ENCODE assay signal across 9 cellular contexts in the genomic region with DNA sequence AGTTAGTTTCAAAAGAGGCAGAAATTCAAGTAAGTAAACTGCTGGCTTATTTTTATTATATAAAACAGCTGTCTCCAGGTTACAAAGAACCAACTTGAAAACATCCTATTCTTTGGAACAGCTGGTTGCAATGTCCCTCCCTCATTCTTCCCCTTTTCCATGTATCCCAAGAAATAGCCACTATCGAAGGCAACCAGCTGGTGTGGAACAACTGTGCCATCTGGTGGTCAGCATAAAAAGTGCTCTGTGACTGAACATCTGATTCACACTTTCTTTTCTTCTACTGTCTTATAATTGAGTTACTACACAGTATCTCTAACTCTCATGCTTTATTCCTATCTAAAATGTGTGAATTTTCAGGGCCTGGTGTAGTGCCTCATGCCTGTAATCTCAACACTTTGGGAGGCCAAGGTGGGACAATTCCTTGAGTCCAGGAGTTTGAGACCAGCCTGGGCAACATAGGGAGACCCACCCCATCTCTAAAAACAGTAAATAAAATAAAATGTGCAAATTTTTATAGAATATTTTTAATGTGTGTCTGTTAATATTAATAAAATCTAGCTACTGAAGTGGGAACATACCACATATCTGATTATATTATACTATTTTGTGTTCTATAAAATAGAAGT. TPM values are rescaled to one million over a fixed set of nuclear protein-coding genes. Genes with fewer than 3 reads are reported as not detected.
DNase-seq lines count a peak whose midpoint lies in the region; ATAC-seq and TF ChIP-seq lines count a peak whose summit lies in the region.
"Had no signal": no experiment of that assay in that cellular context is flagged by ENCODE, and none has a peak within 500 bp of the region (broad histone marks: within the 10 kb centered on the region; RNA-seq: fewer than 3 reads in every experiment).

No MANE protein-coding gene starts in this region.

- peaks cover 12% of the 10 kb centered on the region; the same call in 1 of the 2 replicates for H3K36me3 ChIP-seq in Loucy (ENCODE audit: insufficient read depth, low read length)
- no peaks in the 10 kb centered on the region for H3K36me3 ChIP-seq in SJCRH30
- no peaks in the 10 kb centered on the region for H3K36me3 ChIP-seq in body of pancreas (replicated peaks in 1 of 2; ENCODE audit: insufficient read depth in 1 of 2, low read depth in 2 of 2)

- H3K4me2 ChIP-seq in Loucy (ENCODE audit: low read depth, low read length, poor library complexity, severe bottlenecking): peak overlapping the region; percentile 11
- H3K4me2 ChIP-seq: BLaER1 had no signal

- H3K4me1 ChIP-seq in Loucy (ENCODE audit: insufficient read depth, low read length, poor library complexity, severe bottlenecking): peaks cover 23% of the 10 kb centered on the region
- H3K4me1 ChIP-seq in SJCRH30: peaks cover 5% of the 10 kb centered on the region; the same call in 1 of the 2 replicates
- peaks cover 10% of the 10 kb centered on the region for H3K4me1 ChIP-seq in body of pancreas

- peaks cover 36% of the 10 kb centered on the region for H4K20me1 ChIP-seq in Loucy (ENCODE audit: insufficient read depth, low read length, poor library complexity, severe bottlenecking)

- no peaks in the 10 kb centered on the region for H3K9me3 ChIP-seq in Loucy (ENCODE audit: insufficient read depth, low read depth, low read length)
- H3K9me3 ChIP-seq in SJCRH30 (replicated peaks): no peaks in the 10 kb centered on the region
- H3K9me3 ChIP-seq in body of pancreas: no peaks in the 10 kb centered on the region
- H3K9me3 ChIP-seq: BLaER1 had no signal

- H3K4me3 ChIP-seq in Loucy (ENCODE audit: low read length, poor library complexity, severe bottlenecking) (no peak overlapping the region), SJCRH30 (no peak overlapping the region), body of pancreas (no peak overlapping the region)
- H3K4me3 ChIP-seq: BLaER1 had no signal

- no peak overlapping the region for H2AFZ ChIP-seq in Loucy (ENCODE audit: low read length)

- no peaks in the 10 kb centered on the region for H3F3A ChIP-seq in Loucy (ENCODE audit: low read depth)

- no peak overlapping the region for H3K9ac ChIP-seq in Loucy (ENCODE audit: low read depth, low read length, poor library complexity, severe bottlenecking)
- H3K9ac ChIP-seq: BLaER1 had no signal

- no peak for TF ChIP-seq POLR2A in body of pancreas (IDR thresholded peaks at IDR 0.05)

- 0 to 10% methylated on average over 1 of the region's 1 CpG for WGBS in body of pancreas, 2 donors

- peaks cover 44% of the 10 kb centered on the region for H3K79me2 ChIP-seq in Loucy (ENCODE audit: insufficient read depth, low read length)

- ATAC-seq in body of pancreas: peak; percentile 72
- ATAC-seq in HG03342 (IDR thresholded peaks at IDR 0.05; ENCODE audit: unreplicated experiment): no peak

- no peaks in the 10 kb centered on the region for H3K9me2 ChIP-seq in Loucy (replicated peaks; ENCODE audit: low read depth, low read length)

- DNase-seq in NCI-H510A treated with DMSO at 0.1 percent for 48 hours (lab: John Stamatoyannopoulos, UW) (peak; percentile 39), NCI-H510A (lab: John Stamatoyannopoulos, UW) (no peak), SJCRH30 (peak; percentile 61 to 89), body of pancreas (peak; percentile 62 to 71 (median 67)), iPS DF 4.7 (ENCODE audit: extremely low read depth, low spot score) (peak; percentile 38)
- DNase-seq in stimulated activated CD4-positive, alpha-beta T cell treated with anti-CD3 and anti-CD28 coated beads, Interleukin-12 subunit alpha, Interleukin-12 subunit beta, amount 100 ng/mL, for 4 hours: peak; percentile 28

- TF ChIP-seq CTCF in Loucy (conservative IDR thresholded peaks at IDR 0.05; ENCODE audit: low read length) (peak; percentile 91), body of pancreas (IDR thresholded peaks at IDR 0.05) (peak; percentile 63 to 84 (median 78))

- no peak overlapping the region for H3K27ac ChIP-seq in SJCRH30
- H3K27ac ChIP-seq in body of pancreas: no peak overlapping the region
- H3K27ac ChIP-seq: BLaER1 had no signal

- intact Hi-C loops in body of pancreas (cut with DNase I): no loop called here

- H3K27me3 ChIP-seq in Loucy (ENCODE audit: insufficient read depth, low read length, poor library complexity, severe bottlenecking) (no peaks in the 10 kb centered on the region), SJCRH30 (no peaks in the 10 kb centered on the region), body of pancreas (no peaks in the 10 kb centered on the region)
- H3K27me3 ChIP-seq: BLaER1 had no signal

RNA-seq across cellular contexts. Expression of a gene that starts 9.6 kb away (rescaled TPM):
- total RNA-seq in SJCRH30 (2014; rRNA removed; shearing (Covaris generic)): 13.3 and 14.4 TPM in 2 replicates
- total RNA-seq in body of pancreas: 1 to 10 TPM; 3.3 to 4.7 TPM
